1 cellular context compared by ENCODE assay signal in genomic region chr1:150981177-150981804, GRCh38.
TF ChIP-seq lines count a peak whose summit lies in the region.

No MANE protein-coding gene starts in this region.

TF ChIP-seq in HEK293, 187 proteins besides CTCF, POLR2A, EP300 and RAD21 (continued from another document):
- TF ChIP-seq ZNF654 (tag by site-specific recombination; IDR thresholded peaks at IDR 0.05; ENCODE audit: low read depth) (no peak), ZNF704 (tag by site-specific recombination; IDR thresholded peaks at IDR 0.05) (no peak), GLIS2 (tag by site-specific recombination; IDR thresholded peaks at IDR 0.05) (no peak), ZNF629 (tag by site-specific recombination; IDR thresholded peaks at IDR 0.05) (no peak), MEIS1 (CRISPR knock-in tag; IDR thresholded peaks at IDR 0.05; ENCODE audit: borderline replicate concordance) (no peak), SP3 (tag by site-specific recombination; IDR thresholded peaks at IDR 0.05) (no peak; the same call in 1 of the 2 replicates), ZFP37 (tag by site-specific recombination; IDR thresholded peaks at IDR 0.05) (no peak), KLF8 (tag by site-specific recombination; IDR thresholded peaks at IDR 0.05) (no peak), ZSCAN5A (tag by site-specific recombination; IDR thresholded peaks at IDR 0.05) (no peak), YY2 (tag by site-specific recombination; IDR thresholded peaks at IDR 0.05) (no peak), ZNF529 (tag by site-specific recombination; IDR thresholded peaks at IDR 0.05; ENCODE audit: insufficient replicate concordance) (no peak), ZNF560 (tag by site-specific recombination; IDR thresholded peaks at IDR 0.05; ENCODE audit: borderline replicate concordance) (no peak), FEZF1 (tag by site-specific recombination; IDR thresholded peaks at IDR 0.05) (peak; percentile 84), ZBTB48 (tag by site-specific recombination; IDR thresholded peaks at IDR 0.05) (peak; percentile 66), ZBTB17 (tag by site-specific recombination; IDR thresholded peaks at IDR 0.05) (no peak; the same call in 1 of the 2 replicates), ZNF416 (tag by site-specific recombination; IDR thresholded peaks at IDR 0.05) (no peak), BCL11B (tag by site-specific recombination; IDR thresholded peaks at IDR 0.05; ENCODE audit: low read depth) (no peak), ZNF624 (tag by site-specific recombination; IDR thresholded peaks at IDR 0.05) (no peak), PRDM6 (tag by site-specific recombination; IDR thresholded peaks at IDR 0.05) (no peak), HOXC10 (CRISPR knock-in tag; IDR thresholded peaks at IDR 0.05) (no peak), ZNF324 (tag by site-specific recombination; IDR thresholded peaks at IDR 0.05) (no peak), ZNF501 (tag by site-specific recombination; IDR thresholded peaks at IDR 0.05) (no peak), ZNF146 (tag by site-specific recombination; IDR thresholded peaks at IDR 0.05) (no peak), ZNF521 (tag by site-specific recombination; IDR thresholded peaks at IDR 0.05) (no peak), ZNF366 (tag by site-specific recombination; conservative IDR thresholded peaks at IDR 0.05) (no peak), ZNF26 (tag by site-specific recombination; IDR thresholded peaks at IDR 0.05) (no peak), ZNF514 (tag by site-specific recombination; IDR thresholded peaks at IDR 0.05) (no peak), ZNF169 (tag by site-specific recombination; IDR thresholded peaks at IDR 0.05) (no peak), ZNF623 (tag by site-specific recombination; IDR thresholded peaks at IDR 0.05) (no peak)
- TF ChIP-seq, protein P1, sequence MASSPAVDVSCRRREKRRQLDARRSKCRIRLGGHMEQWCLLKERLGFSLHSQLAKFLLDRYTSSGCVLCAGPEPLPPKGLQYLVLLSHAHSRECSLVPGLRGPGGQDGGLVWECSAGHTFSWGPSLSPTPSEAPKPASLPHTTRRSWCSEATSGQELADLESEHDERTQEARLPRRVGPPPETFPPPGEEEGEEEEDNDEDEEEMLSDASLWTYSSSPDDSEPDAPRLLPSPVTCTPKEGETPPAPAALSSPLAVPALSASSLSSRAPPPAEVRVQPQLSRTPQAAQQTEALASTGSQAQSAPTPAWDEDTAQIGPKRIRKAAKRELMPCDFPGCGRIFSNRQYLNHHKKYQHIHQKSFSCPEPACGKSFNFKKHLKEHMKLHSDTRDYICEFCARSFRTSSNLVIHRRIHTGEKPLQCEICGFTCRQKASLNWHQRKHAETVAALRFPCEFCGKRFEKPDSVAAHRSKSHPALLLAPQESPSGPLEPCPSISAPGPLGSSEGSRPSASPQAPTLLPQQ (tag by site-specific recombination; IDR thresholded peaks at IDR 0.05) = no peak
- TF ChIP-seq, protein P2, sequence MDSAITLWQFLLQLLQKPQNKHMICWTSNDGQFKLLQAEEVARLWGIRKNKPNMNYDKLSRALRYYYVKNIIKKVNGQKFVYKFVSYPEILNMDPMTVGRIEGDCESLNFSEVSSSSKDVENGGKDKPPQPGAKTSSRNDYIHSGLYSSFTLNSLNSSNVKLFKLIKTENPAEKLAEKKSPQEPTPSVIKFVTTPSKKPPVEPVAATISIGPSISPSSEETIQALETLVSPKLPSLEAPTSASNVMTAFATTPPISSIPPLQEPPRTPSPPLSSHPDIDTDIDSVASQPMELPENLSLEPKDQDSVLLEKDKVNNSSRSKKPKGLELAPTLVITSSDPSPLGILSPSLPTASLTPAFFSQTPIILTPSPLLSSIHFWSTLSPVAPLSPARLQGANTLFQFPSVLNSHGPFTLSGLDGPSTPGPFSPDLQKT (IDR thresholded peaks at IDR 0.05; ENCODE audit: borderline replicate concordance, low read depth, low read length) = no peak
TF ChIP-seq in HEK293: peak in this region for 19.
